Comparison of ENCODE assay signal across 8 cellular contexts in genomic region chr1:64268653-64269557, GRCh38.
DNase-seq lines count a peak whose midpoint lies in the region; FAIRE-seq and TF ChIP-seq lines count a peak whose summit lies in the region.

No MANE protein-coding gene starts in this region.

- peak; percentile 75 for FAIRE-seq in GM19239 (lab: Jason Lieb, UNC)
- FAIRE-seq in RCC 7860 (lab: Jason Lieb, UNC): peak; percentile 81

- no CpG with 5 or more reads among the region's 23 CpGs for WGBS in trophoblast cell (ENCODE audit: extremely low coverage, insufficient coverage, insufficient read length)

- H3K23ac ChIP-seq in trophoblast cell (ENCODE audit: low read length): no peak overlapping the region

- H3K27ac ChIP-seq in trophoblast cell (ENCODE audit: low read depth, low read length) (no peak overlapping the region), uterus (no peak overlapping the region)

- no peak overlapping the region for H3K4me2 ChIP-seq in trophoblast cell (ENCODE audit: low read length)

- H3K79me1 ChIP-seq in trophoblast cell (ENCODE audit: low read length): no peaks in the 10 kb centered on the region

- H4K12ac ChIP-seq in trophoblast cell (ENCODE audit: low read depth, low read length): no peak overlapping the region

- intact Hi-C loops in activated T-helper 1 cell treated with anti-CD3 and anti-CD28 coated beads, Interleukin-12 subunit alpha, Interleukin-12 subunit beta, Interleukin-2, Interleukin-4 antibody, amounts not matched to agents 30 ng/mL and 10 ng/mL and 1 ng/mL, durations not matched to agents 14 hours and 24 hours and 36 hours (cut with micrococcal nuclease): loop anchor here (1.0 kb wide), 3 partner anchors 406 to 1418 kb away; no protein-coding TSS in a partner anchor
- intact Hi-C loops in uterus (cut with DNase I; ENCODE audit: low total_unique reads): loop anchor here (5.0 to 10.0 kb wide), 2 partner anchors 406 to 553 kb away; no protein-coding TSS in a partner anchor

- H3K4ac ChIP-seq in trophoblast cell (ENCODE audit: low read depth, low read length): no peak overlapping the region

- no peak overlapping the region for H2AK5ac ChIP-seq in trophoblast cell (ENCODE audit: low read length)

- TF ChIP-seq POLR2A in uterus (IDR thresholded peaks at IDR 0.05): no peak

- H3K18ac ChIP-seq in trophoblast cell (ENCODE audit: low read length): no peak overlapping the region

- TF ChIP-seq CTCF in LNCAP (IDR thresholded peaks at IDR 0.05) (peak; percentile 51), uterus (IDR thresholded peaks at IDR 0.05) (peak; percentile 78 to 86 (median 80))

- no peak overlapping the region for H4K8ac ChIP-seq in trophoblast cell (ENCODE audit: low read depth, low read length)

- no peak overlapping the region for H2BK12ac ChIP-seq in trophoblast cell (ENCODE audit: low read length)

- H2BK120ac ChIP-seq in trophoblast cell (ENCODE audit: insufficient read depth, low read length, poor library complexity): no peak overlapping the region

- no peak overlapping the region for H3K4me3 Mint-ChIP-seq in activated T-helper 1 cell treated with anti-CD3 and anti-CD28 coated beads, Interleukin-12 subunit alpha, Interleukin-12 subunit beta, Interleukin-2, Interleukin-4 antibody, amounts not matched to agents 30 ng/mL and 10 ng/mL and 1 ng/mL, durations not matched to agents 14 hours and 24 hours and 36 hours

- H3K79me2 ChIP-seq in trophoblast cell (ENCODE audit: control insufficient read depth, insufficient read depth, low read length, poor library complexity): no peaks in the 10 kb centered on the region

- H3K9me3 ChIP-seq in trophoblast cell (ENCODE audit: insufficient read depth, low read depth, low read length) (no peaks in the 10 kb centered on the region), uterus (no peaks in the 10 kb centered on the region)

- no peak overlapping the region for H3K14ac ChIP-seq in trophoblast cell (ENCODE audit: low read length)

- no peaks in the 10 kb centered on the region for H3K4me1 ChIP-seq in trophoblast cell (ENCODE audit: control insufficient read depth in 1 of 2, insufficient read depth in 2 of 2, low read length in 2 of 2)
- H3K4me1 ChIP-seq in uterus: no peaks in the 10 kb centered on the region

- no peak overlapping the region for H2AFZ ChIP-seq in trophoblast cell (ENCODE audit: insufficient read depth, low read length, poor library complexity)

- H3K36me3 Mint-ChIP-seq in activated T-helper 1 cell treated with anti-CD3 and anti-CD28 coated beads, Interleukin-12 subunit alpha, Interleukin-12 subunit beta, Interleukin-2, Interleukin-4 antibody, amounts not matched to agents 30 ng/mL and 10 ng/mL and 1 ng/mL, durations not matched to agents 14 hours and 24 hours and 36 hours (ENCODE audit: low read depth): no peaks in the 10 kb centered on the region

- no peak overlapping the region for H3K9ac ChIP-seq in trophoblast cell (ENCODE audit: low read length)

- H4K91ac ChIP-seq in trophoblast cell (ENCODE audit: low read depth, low read length): no peak overlapping the region

- no peak overlapping the region for H3K27ac Mint-ChIP-seq in activated T-helper 1 cell treated with anti-CD3 and anti-CD28 coated beads, Interleukin-12 subunit alpha, Interleukin-12 subunit beta, Interleukin-2, Interleukin-4 antibody, amounts not matched to agents 30 ng/mL and 10 ng/mL and 1 ng/mL, durations not matched to agents 14 hours and 24 hours and 36 hours

- DNase-seq in AG20443 (ENCODE audit: low spot score) (peak; percentile 70), GM19239 (ENCODE audit: insufficient read length, low spot score) (peak; percentile 40), RCC 7860 (ENCODE audit: low spot score) (peak; percentile 46), foreskin melanocyte (peak; percentile 67), trophoblast cell (peak; percentile 69 to 89), uterus (peak; percentile 51 to 77)
- DNase-seq in activated T-helper 1 cell treated with anti-CD3 and anti-CD28 coated beads, Interleukin-12 subunit alpha, Interleukin-12 subunit beta, Interleukin-2, Interleukin-4 antibody, amounts not matched to agents 30 ng/mL and 10 ng/mL and 1 ng/mL, durations not matched to agents 14 hours and 24 hours and 36 hours (ENCODE audit: low spot score): peak; percentile 25

- H3K4me3 ChIP-seq in trophoblast cell (ENCODE audit: low read depth, low read length) (no peak overlapping the region), uterus (no peak overlapping the region)

- H3K27me3 Mint-ChIP-seq in activated T-helper 1 cell treated with anti-CD3 and anti-CD28 coated beads, Interleukin-12 subunit alpha, Interleukin-12 subunit beta, Interleukin-2, Interleukin-4 antibody, amounts not matched to agents 30 ng/mL and 10 ng/mL and 1 ng/mL, durations not matched to agents 14 hours and 24 hours and 36 hours (ENCODE audit: insufficient read depth): peaks cover 5% of the 10 kb centered on the region

- no peaks in the 10 kb centered on the region for H3K9me3 Mint-ChIP-seq in activated T-helper 1 cell treated with anti-CD3 and anti-CD28 coated beads, Interleukin-12 subunit alpha, Interleukin-12 subunit beta, Interleukin-2, Interleukin-4 antibody, amounts not matched to agents 30 ng/mL and 10 ng/mL and 1 ng/mL, durations not matched to agents 14 hours and 24 hours and 36 hours

- H2BK5ac ChIP-seq in trophoblast cell (ENCODE audit: low read depth, low read length, poor library complexity): no peak overlapping the region

- H3K4me1 Mint-ChIP-seq in activated T-helper 1 cell treated with anti-CD3 and anti-CD28 coated beads, Interleukin-12 subunit alpha, Interleukin-12 subunit beta, Interleukin-2, Interleukin-4 antibody, amounts not matched to agents 30 ng/mL and 10 ng/mL and 1 ng/mL, durations not matched to agents 14 hours and 24 hours and 36 hours (ENCODE audit: low read depth): no peaks in the 10 kb centered on the region

- peaks cover 0 to 2% of the 10 kb centered on the region in 2 experiments for H3K36me3 ChIP-seq in trophoblast cell (ENCODE audit: control insufficient read depth in 1 of 2, insufficient read depth in 2 of 2, low read length in 2 of 2)
- H3K36me3 ChIP-seq in uterus: no peaks in the 10 kb centered on the region

- H3K27me3 ChIP-seq in trophoblast cell (ENCODE audit: insufficient read depth, low read length) (no peaks in the 10 kb centered on the region), uterus (no peaks in the 10 kb centered on the region)

Comparison
In these comparisons a context has a peak if more than half of its experiments do, and no peak if none do; other contexts are left out.
1. DNase-seq: peak in every context shown above with its lines; median percentile 79 in trophoblast cell; 70 in AG20443; 67 in foreskin melanocyte; 64 in uterus; 46 in RCC 7860; 40 in GM19239; 25 in activated T-helper 1 cell treated with anti-CD3 and anti-CD28 coated beads, Interleukin-12 subunit alpha, Interleukin-12 subunit beta, Interleukin-2, Interleukin-4 antibody, amounts not matched to agents 30 ng/mL and 10 ng/mL and 1 ng/mL, durations not matched to agents 14 hours and 24 hours and 36 hours.